7 cellular contexts compared by ENCODE assay signal in genomic region chr2:1743396-1744150, GRCh38. TPM values are rescaled to one million over a fixed set of nuclear protein-coding genes. Genes with fewer than 3 reads are reported as not detected.
DNase-seq lines count a peak whose midpoint lies in the region; ATAC-seq and TF ChIP-seq lines count a peak whose summit lies in the region.

No MANE protein-coding gene starts in this region.

- peak; percentile 26 for DNase-seq in Jurkat, Clone E6-1 (ENCODE audit: low read depth, low spot score)
- DNase-seq in astrocyte of the spinal cord (ENCODE audit: low read depth, low spot score) (peak; percentile 67), islet precursor cell (peak; percentile 78), stomach (no peak), NCI-H2107 treated with DMSO at 0.1 percent for 48 hours (lab: John Stamatoyannopoulos, UW; ENCODE audit: unreplicated experiment) (no peak)

- H3K27me3 ChIP-seq in stomach, result peaks cover 0 to 56% (median 22%) of the 10 kb centered on the region in 3 donors

- peaks cover 0 to 57% (median 26%) of the 10 kb centered on the region in 4 donors for H3K4me1 ChIP-seq in stomach

- ATAC-seq in HG03432 (IDR thresholded peaks at IDR 0.05; ENCODE audit: unreplicated experiment), result no peak
- no peak for ATAC-seq in GM19351 (IDR thresholded peaks at IDR 0.05; ENCODE audit: unreplicated experiment)

- H3K4me3 ChIP-seq in Jurkat, Clone E6-1 (ENCODE audit: low read length), result peak overlapping the region; percentile 62
- H3K4me3 ChIP-seq in astrocyte of the spinal cord (ENCODE audit: low read depth, low read length) (peak overlapping the region; percentile 70), stomach (peak overlapping the region; percentile 59 to 67 (median 63))

- H3K27ac ChIP-seq in stomach, result peak overlapping the region; percentile 70 to 98 (median 94)

- intact Hi-C loops in stomach (cut with DNase I; ENCODE audit: low total_unique reads), result no loop called here

- no peak for TF ChIP-seq EP300 in stomach (IDR thresholded peaks at IDR 0.05)

- no peaks in the 10 kb centered on the region for H3K9me3 ChIP-seq in stomach

- WGBS in stomach, 5 donors, result 2 to 4% (median 3%) methylated on average over 28 to 69 of the region's 71 CpGs

- no peak for TF ChIP-seq POLR2A in stomach (IDR thresholded peaks at IDR 0.05)

- in situ Hi-C loops in astrocyte of the spinal cord (cut with HindIII; ENCODE audit: low sequenced_read_pairs), result no loop called here

- H3K36me3 ChIP-seq in stomach, result no peaks in the 10 kb centered on the region

- no peak for TF ChIP-seq CTCF in astrocyte of the spinal cord (IDR thresholded peaks at IDR 0.05; ENCODE audit: low read depth, low read length)
- no peak for TF ChIP-seq CTCF in stomach (IDR thresholded peaks at IDR 0.05)

RNA-seq across cellular contexts. Expression of gene PXDN, which starts 0.7 kb away (rescaled TPM):
- 61.9 TPM for polyA plus RNA-seq in Jurkat, Clone E6-1 (2012; ENCODE audit: insufficient read depth, insufficient read length)
- 10 to 100 TPM; 24.9 to 71.6 (median 42.0) TPM for total RNA-seq in stomach
- 1 to 10 TPM; 3.3 to 8.0 (median 5.0) TPM for polyA plus RNA-seq in stomach

Comparison
In these comparisons a context has a peak if more than half of its experiments do, and no peak if none do; other contexts are left out.
1. DNase-seq: peak in Jurkat, Clone E6-1 (single experiment), astrocyte of the spinal cord (single experiment) and islet precursor cell (single experiment); none in stomach (single experiment) and NCI-H2107 treated with DMSO at 0.1 percent for 48 hours (single experiment).
2. Peak in every context shown above with its lines, with median percentiles within 50 percentile points of each other: H3K4me3 ChIP-seq.